ENCODE assay signal across 12 cellular contexts in genomic region chr3:30604566-30604965, GRCh38. TPM values are rescaled to one million over a fixed set of nuclear protein-coding genes. Genes with fewer than 3 reads are reported as not detected.
DNase-seq lines count a peak whose midpoint lies in the region; ATAC-seq and TF ChIP-seq lines count a peak whose summit lies in the region.
"Had no signal": no experiment of that assay in that cellular context is flagged by ENCODE, and none has a peak within 500 bp of the region (broad histone marks: within the 10 kb centered on the region; RNA-seq: fewer than 3 reads in every experiment).

No MANE protein-coding gene starts in this region.

- H3K27me3 Mint-ChIP-seq in Caco-2 (ENCODE audit: insufficient read depth, unreplicated experiment): no peaks in the 10 kb centered on the region
- peaks cover 44% of the 10 kb centered on the region for H3K27me3 Mint-ChIP-seq in brain

- H3K27me3 ChIP-seq in Caco-2 (replicated peaks; ENCODE audit: control insufficient read depth, insufficient read depth, low read length) (no peaks in the 10 kb centered on the region), H7 (ENCODE audit: control insufficient read depth, insufficient read depth, low read length) (no peaks in the 10 kb centered on the region)

- H3K4me3 ChIP-seq in Caco-2 (ENCODE audit: low read depth, low read length): peak overlapping the region; percentile 6; the same call in 1 of the 2 replicates
- H3K4me3 ChIP-seq in NB4 (ENCODE audit: low read depth, low read length): peak overlapping the region; percentile 49
- H3K4me3 ChIP-seq in H7 (ENCODE audit: insufficient read depth, low read depth, low read length): no peak overlapping the region

- H3K4me1 Mint-ChIP-seq in Caco-2 (ENCODE audit: low read depth, unreplicated experiment) (peaks cover 19% of the 10 kb centered on the region), brain (peaks cover 14% of the 10 kb centered on the region)

- CTCF ChIA-PET in Caco-2 (lab: Charles Lee): no interaction called here

- H3K9me3 ChIP-seq in Caco-2: no peaks in the 10 kb centered on the region

- peaks cover 21% of the 10 kb centered on the region for H3K36me3 Mint-ChIP-seq in Caco-2 (ENCODE audit: insufficient read depth, unreplicated experiment)
- no peaks in the 10 kb centered on the region for H3K36me3 Mint-ChIP-seq in brain

- H3K4me1 ChIP-seq in Caco-2: peaks cover 47% of the 10 kb centered on the region

- H3K9me3 Mint-ChIP-seq in Caco-2 (ENCODE audit: unreplicated experiment) (no peaks in the 10 kb centered on the region), brain (peaks cover 0 to 11% (median 0%) of the 10 kb centered on the region in 5 experiments)

- H3K27ac Mint-ChIP-seq in Caco-2 (ENCODE audit: unreplicated experiment): peak overlapping the region; percentile 83
- peak overlapping the region in 1 of 5 experiments; percentile 91 for H3K27ac Mint-ChIP-seq in brain

- POLR2A ChIA-PET in Caco-2 (lab: Charles Lee): interaction anchor here (0.5 kb wide), 1 partner anchor 9 kb away, joined by 5 read pairs; no protein-coding TSS in a partner anchor

- BruUV-seq in Caco-2 (replicated peaks; lab: Mats Ljungman, UMichigan): no TSS peak

- no peak for ATAC-seq in left lobe of liver
- no peak for ATAC-seq in HG03378 (IDR thresholded peaks at IDR 0.05; ENCODE audit: unreplicated experiment)

- peak overlapping the region; percentile 90 for H3K4me3 Mint-ChIP-seq in Caco-2 (ENCODE audit: unreplicated experiment)
- peak overlapping the region in 3 of 5 experiments; percentile 59 to 93 (median 62) for H3K4me3 Mint-ChIP-seq in brain

- intact Hi-C loops in Caco-2 (cut with micrococcal nuclease; ENCODE audit: unreplicated experiment): no loop called here

- H3K36me3 ChIP-seq in Caco-2 (ENCODE audit: control insufficient read depth, insufficient read depth, low read length): no peaks in the 10 kb centered on the region
- H3K36me3 ChIP-seq in H7 (replicated peaks; ENCODE audit: control insufficient read depth, insufficient read depth, low read length): no peaks in the 10 kb centered on the region

- TF ChIP-seq CTCF in Caco-2 (IDR thresholded peaks at IDR 0.05; ENCODE audit: insufficient read depth in 1 of 2, low read depth in 1 of 2, low read length in 1 of 2, severe bottlenecking in 1 of 2, unreplicated experiment in 1 of 2) (no peak), NB4 (IDR thresholded peaks at IDR 0.05; ENCODE audit: low read depth, low read length) (no peak), brain (conservative IDR thresholded peaks at IDR 0.05) (no peak)

- TF ChIP-seq POLR2A in NB4 (IDR thresholded peaks at IDR 0.05; ENCODE audit: extremely low read depth, insufficient read length): no peak

- DNase-seq in Caco-2 (no peak), NB4 (ENCODE audit: low read depth) (peak; percentile 64), pons (ENCODE audit: low spot score) (peak; percentile 64), left lobe of liver (ENCODE audit: low spot score) (no peak), H7 (no peak), NCI-H2196 treated with DMSO at 0.1 percent for 48 hours (lab: John Stamatoyannopoulos, UW; ENCODE audit: unreplicated experiment) (no peak)
- DNase-seq: aorta, foreskin melanocyte, NCI-H187, SW 1271 had no signal

RNA-seq across cellular contexts. Expression of gene TGFBR2, which starts 1.8 kb away (rescaled TPM):
- total RNA-seq in Caco-2 (2022): 40.5 and 41.9 TPM in 2 replicates
- 10.2 TPM for polyA plus RNA-seq in brain (ENCODE audit: insufficient read depth, low read depth, low replicate concordance)
- total RNA-seq in left lobe of liver: 26.9 TPM
- 4.3 and 6.4 TPM in 2 replicates for total RNA-seq in H7 (2014; rRNA removed; shearing (Covaris generic))

Comparison
In these comparisons a context has a peak if more than half of its experiments do, and no peak if none do; other contexts are left out.
1. DNase-seq: peak in NB4 (single experiment) and pons (single experiment); none in Caco-2 (0 of 2), left lobe of liver (single experiment), H7 (single experiment) and NCI-H2196 treated with DMSO at 0.1 percent for 48 hours (single experiment).